21 cellular contexts compared by ENCODE assay signal in the genomic region with DNA sequence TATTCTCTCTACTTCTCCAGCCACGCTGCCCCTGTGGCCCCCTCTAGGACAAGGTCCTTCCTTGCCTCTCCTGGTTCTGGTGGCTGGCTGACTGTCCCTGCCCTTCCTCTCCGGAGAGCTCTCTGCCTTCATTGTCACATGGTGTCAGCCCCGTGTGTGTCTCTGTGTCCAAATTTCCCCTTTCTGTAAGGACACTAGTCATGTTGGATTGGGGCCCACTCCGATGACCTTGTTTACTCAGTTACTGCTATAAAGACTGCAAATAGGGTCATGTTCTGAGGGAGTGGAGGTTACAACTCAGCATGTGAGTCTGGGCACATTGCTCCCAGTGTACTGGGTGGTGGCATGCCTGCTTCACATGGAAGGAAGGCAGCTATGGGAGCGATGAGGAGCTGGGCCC.
"Had no signal": no experiment of that assay in that cellular context is flagged by ENCODE, and none has a peak within 500 bp of the region (broad histone marks: within the 10 kb centered on the region; RNA-seq: fewer than 3 reads in every experiment).

No MANE protein-coding gene starts in this region.

- H3K27ac ChIP-seq: ascending aorta, brain microvascular endothelial cell, foreskin keratinocyte, lower lobe of right lung, thyroid gland had no signal

- H3K4me3 ChIP-seq: ascending aorta, lower lobe of right lung, thyroid gland had no signal

- ATAC-seq: activated naive CD4-positive, alpha-beta T cell treated with anti-CD3 and anti-CD28 coated beads, Interleukin-2, amount 50 U/mL, for 72 hours; activated T-helper 17 cell treated with anti-CD3 and anti-CD28 coated beads, Interleukin-2, amount 50 U/mL, for 72 hours; foreskin keratinocyte; lower lobe of right lung; stimulated activated naive CD8-positive, alpha-beta T cell treated with anti-CD3 and anti-CD28 coated beads, Interleukin-15, Interleukin-2, amounts not matched to agents 100 U/mL and 50 U/mL, for 24 hours; WTC11 had no signal

- H3K4me1 ChIP-seq: ascending aorta, foreskin keratinocyte, lower lobe of right lung, thyroid gland had no signal

- H3K27ac Mint-ChIP-seq: activated naive CD4-positive, alpha-beta T cell treated with anti-CD3 and anti-CD28 coated beads, Interleukin-2, amount 50 U/mL, for 72 hours; activated T-cell treated with anti-CD3 and anti-CD28 coated beads, Interleukin-2, amount 50 U/mL, for 24 hours; activated T-helper 17 cell treated with anti-CD3 and anti-CD28 coated beads, Interleukin-2, amount 50 U/mL, for 72 hours; immature natural killer cell; naive B cell; progenitor cell of endocrine pancreas; WTC11 had no signal

- H3K4me3 Mint-ChIP-seq: activated T-cell treated with anti-CD3 and anti-CD28 coated beads, Interleukin-2, amount 50 U/mL, for 24 hours; activated T-helper 17 cell treated with anti-CD3 and anti-CD28 coated beads, Interleukin-2, amount 50 U/mL, for 72 hours; immature natural killer cell; naive B cell; WTC11 had no signal

- H3K9me3 Mint-ChIP-seq: activated naive CD4-positive, alpha-beta T cell treated with anti-CD3 and anti-CD28 coated beads, Interleukin-2, amount 50 U/mL, for 72 hours; activated T-cell treated with anti-CD3 and anti-CD28 coated beads, Interleukin-2, amount 50 U/mL, for 24 hours; activated T-helper 17 cell treated with anti-CD3 and anti-CD28 coated beads, Interleukin-2, amount 50 U/mL, for 72 hours; immature natural killer cell; WTC11 had no signal

- H3K9me3 ChIP-seq: ascending aorta, lower lobe of right lung, thyroid gland had no signal

- H3K27me3 ChIP-seq: ascending aorta, brain microvascular endothelial cell, foreskin keratinocyte, thyroid gland had no signal

- H3K36me3 Mint-ChIP-seq: activated naive CD4-positive, alpha-beta T cell treated with anti-CD3 and anti-CD28 coated beads, Interleukin-2, amount 50 U/mL, for 72 hours; immature natural killer cell; naive B cell; WTC11 had no signal

- H3K27me3 Mint-ChIP-seq: activated T-cell treated with anti-CD3 and anti-CD28 coated beads, Interleukin-2, amount 50 U/mL, for 24 hours; activated T-helper 17 cell treated with anti-CD3 and anti-CD28 coated beads, Interleukin-2, amount 50 U/mL, for 72 hours; naive B cell had no signal

- DNase-seq: activated CD4-positive, alpha-beta T cell treated with anti-CD3 and anti-CD28 coated beads, Interleukin-2, amount 50 U/mL, for 4 hours; activated CD8-positive, alpha-beta memory T cell treated with anti-CD3 and anti-CD28 coated beads for 24 hours; activated CD8-positive, alpha-beta memory T cell treated with anti-CD3 and anti-CD28 coated beads, Interleukin-2, amount 50 U/mL, for 4 hours; activated T-cell treated with anti-CD3 and anti-CD28 coated beads, Interleukin-2, amount 50 U/mL, for 24 hours; brain microvascular endothelial cell; central memory CD4-positive, alpha-beta T cell; effector memory CD4-positive, alpha-beta T cell; foreskin keratinocyte; immature natural killer cell; lower lobe of right lung; naive B cell; retina; stimulated activated CD4-positive, alpha-beta T cell treated with anti-CD3 and anti-CD28 coated beads, Interleukin-4, amount 100 ng/mL, for 24 hours; stimulated activated naive CD8-positive, alpha-beta T cell treated with anti-CD3 and anti-CD28 coated beads, Interleukin-15, Interleukin-2, amounts not matched to agents 100 U/mL and 50 U/mL, for 24 hours; T-helper 1 cell; thyroid gland had no signal

- H3K4me1 Mint-ChIP-seq: activated T-helper 17 cell treated with anti-CD3 and anti-CD28 coated beads, Interleukin-2, amount 50 U/mL, for 72 hours; immature natural killer cell; naive B cell; WTC11 had no signal

- H3K36me3 ChIP-seq: ascending aorta, brain microvascular endothelial cell, lower lobe of right lung, thyroid gland had no signal
